In genomic region chr5:173317852-173318251, GRCh38 we compare ENCODE assay signal across 2 cellular contexts.
TF ChIP-seq lines count a peak whose summit lies in the region.

No MANE protein-coding gene starts in this region.

TF ChIP-seq in HepG2, 621 proteins besides CTCF, POLR2A, EP300 and RAD21:
- no peak for TF ChIP-seq KDM3A (CRISPR knock-in tag; IDR thresholded peaks at IDR 0.05; ENCODE audit: low read depth)
- peak; percentile 34; the same call in 1 of the 2 replicates for TF ChIP-seq ARID4A (CRISPR knock-in tag; IDR thresholded peaks at IDR 0.05; ENCODE audit: borderline replicate concordance)
- 0 out of 2 replicates have a peak, but pooled peaks have one; percentile 17 for TF ChIP-seq ZNF687 (CRISPR knock-in tag; IDR thresholded peaks at IDR 0.05)
- 0 out of 2 replicates have a peak, but pooled peaks have one; percentile 0 for TF ChIP-seq RBFOX2 (IDR thresholded peaks at IDR 0.05; ENCODE audit: low read depth, low read length)

TF ChIP-seq in K562, 482 proteins besides CTCF, POLR2A, EP300 and RAD21:
- TF ChIP-seq TFE3 (CRISPR knock-in tag; IDR thresholded peaks at IDR 0.05) (no peak), RBM22 (IDR thresholded peaks at IDR 0.05; ENCODE audit: low read depth, low read length, poor library complexity, severe bottlenecking) (peak; percentile 34), RBFOX2 (IDR thresholded peaks at IDR 0.05; ENCODE audit: low read depth, low read length) (peak; percentile 41; the same call in 1 of the 2 replicates)
